ENCODE assay signal across 1 cellular context in genomic region chr5:181169459-181170236, GRCh38.
A peak's percentile ranks its signal among the peaks of the same experiment; 100 is the strongest.
TF ChIP-seq lines count a peak whose summit lies in the region.

No MANE protein-coding gene starts in this region.

TF ChIP-seq in GM12878, 131 proteins besides CTCF, POLR2A, EP300 and RAD21:
- TF ChIP-seq IKZF1 (conservative IDR thresholded peaks at IDR 0.05) (peak; percentile 34), RUNX3 (IDR thresholded peaks at IDR 0.05; ENCODE audit: low read length) (peak; percentile 37; the same call in 1 of the 2 replicates), ZNF24 (IDR thresholded peaks at IDR 0.05) (0 out of 2 replicates have a peak, but pooled peaks have one; percentile 26), BHLHE40 (IDR thresholded peaks at IDR 0.05; ENCODE audit: borderline replicate concordance in 1 of 2, low read depth in 2 of 2, low read length in 1 of 2) (peak; percentile 54 to 61; a peak in 2 of 4 replicates), SREBF2 (IDR thresholded peaks at IDR 0.05; ENCODE audit: low read length) (peak; percentile 52; the same call in 1 of the 2 replicates)
